In the genomic region with DNA sequence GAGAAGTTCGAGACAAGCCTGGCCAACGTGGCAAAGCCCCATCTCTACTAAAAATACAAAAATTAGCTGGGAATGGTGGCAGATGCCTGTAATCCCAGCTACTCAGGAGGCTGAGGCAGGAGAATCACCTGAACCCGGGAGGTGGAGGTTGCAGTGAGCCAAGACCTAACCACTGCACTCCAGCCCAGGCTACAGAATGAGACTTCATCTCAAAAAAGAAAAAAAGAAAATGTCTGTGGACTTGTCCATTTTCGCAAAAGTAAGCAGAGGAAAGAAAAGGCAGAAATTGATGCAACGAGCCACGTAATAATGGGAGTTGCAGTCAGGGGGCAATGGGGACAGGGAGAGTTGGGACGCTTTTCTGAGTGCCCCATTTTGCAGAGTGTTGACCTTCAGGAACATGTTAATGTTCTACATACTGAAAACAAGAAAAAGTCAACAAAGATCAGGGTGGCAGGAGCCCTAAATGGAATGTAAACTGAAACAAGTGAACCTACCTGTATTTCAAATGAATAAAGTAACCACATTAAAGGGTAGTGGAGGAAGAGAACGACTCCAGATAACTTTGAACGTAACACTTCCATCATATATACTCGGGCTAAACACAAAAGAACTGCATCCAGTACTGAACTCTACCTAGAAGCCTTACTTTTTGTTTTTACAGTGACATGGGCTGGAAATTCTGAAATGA, we compare ENCODE assay signal across 1 cellular context.
TF ChIP-seq lines count a peak whose summit lies in the region.

No MANE protein-coding gene starts in this region.

TF ChIP-seq in HepG2, 621 proteins besides CTCF, POLR2A, EP300 and RAD21 (continued from another document and continues in another):
- TF ChIP-seq ZNF577 (CRISPR knock-in tag; IDR thresholded peaks at IDR 0.05; ENCODE audit: borderline replicate concordance, low read depth) (no peak), HNF4G (IDR thresholded peaks at IDR 0.05; ENCODE audit: borderline replicate concordance, low read depth, low read length) (peak; percentile 59; the same call in 1 of the 2 replicates), HNF4G (CRISPR knock-in tag; IDR thresholded peaks at IDR 0.05; ENCODE audit: borderline replicate concordance, low read depth) (no peak), ZNF547 (CRISPR knock-in tag; IDR thresholded peaks at IDR 0.05) (no peak), RXRB (CRISPR knock-in tag; IDR thresholded peaks at IDR 0.05; ENCODE audit: borderline replicate concordance) (peak; percentile 97), ZNF674 (CRISPR knock-in tag; IDR thresholded peaks at IDR 0.05; ENCODE audit: low read depth) (no peak), ZNF780A (CRISPR knock-in tag; IDR thresholded peaks at IDR 0.05) (no peak), NCOA1 (CRISPR knock-in tag; IDR thresholded peaks at IDR 0.05) (peak; percentile 70; the same call in 1 of the 2 replicates), CBFB (CRISPR knock-in tag; IDR thresholded peaks at IDR 0.05) (peak; percentile 100), ZNF251 (CRISPR knock-in tag; IDR thresholded peaks at IDR 0.05) (no peak), ELF4 (CRISPR knock-in tag; IDR thresholded peaks at IDR 0.05; ENCODE audit: borderline replicate concordance) (no peak), ZSCAN30 (CRISPR knock-in tag; IDR thresholded peaks at IDR 0.05) (0 out of 2 replicates have a peak, but pooled peaks have one; percentile 46), MATR3 (CRISPR knock-in tag; IDR thresholded peaks at IDR 0.05) (no peak), TBP (CRISPR knock-in tag; IDR thresholded peaks at IDR 0.05) (no peak), SOX5 (CRISPR knock-in tag; IDR thresholded peaks at IDR 0.05; ENCODE audit: borderline replicate concordance) (peak; percentile 99), ISL2 (CRISPR knock-in tag; IDR thresholded peaks at IDR 0.05) (peak; percentile 100), ZIK1 (CRISPR knock-in tag; IDR thresholded peaks at IDR 0.05; ENCODE audit: borderline replicate concordance, low read depth) (no peak; the same call in 1 of the 2 replicates), CAMTA2 (CRISPR knock-in tag; IDR thresholded peaks at IDR 0.05; ENCODE audit: borderline replicate concordance) (no peak), SPEN (CRISPR knock-in tag; IDR thresholded peaks at IDR 0.05; ENCODE audit: low read depth) (0 out of 2 replicates have a peak, but pooled peaks have one; percentile 15), HOXA3 (CRISPR knock-in tag; IDR thresholded peaks at IDR 0.05) (peak; percentile 87), SAP130 (CRISPR knock-in tag; IDR thresholded peaks at IDR 0.05; ENCODE audit: low read depth) (peak; percentile 95), NFIB (CRISPR knock-in tag; IDR thresholded peaks at IDR 0.05; ENCODE audit: borderline replicate concordance) (no peak), RXRA (CRISPR knock-in tag; IDR thresholded peaks at IDR 0.05) (peak; percentile 16; the same call in 1 of the 2 replicates), PAF1 (CRISPR knock-in tag; IDR thresholded peaks at IDR 0.05) (no peak), TCF7 (IDR thresholded peaks at IDR 0.05; ENCODE audit: low read depth) (peak; percentile 100), TBL1XR1 (IDR thresholded peaks at IDR 0.05; ENCODE audit: borderline replicate concordance, low read length, partially characterized antibody) (peak; percentile 82), TOE1 (CRISPR knock-in tag; IDR thresholded peaks at IDR 0.05) (peak; percentile 75; the same call in 1 of the 2 replicates), HDAC6 (IDR thresholded peaks at IDR 0.05; ENCODE audit: low read depth, low read length) (no peak)
- TF ChIP-seq, protein P1, sequence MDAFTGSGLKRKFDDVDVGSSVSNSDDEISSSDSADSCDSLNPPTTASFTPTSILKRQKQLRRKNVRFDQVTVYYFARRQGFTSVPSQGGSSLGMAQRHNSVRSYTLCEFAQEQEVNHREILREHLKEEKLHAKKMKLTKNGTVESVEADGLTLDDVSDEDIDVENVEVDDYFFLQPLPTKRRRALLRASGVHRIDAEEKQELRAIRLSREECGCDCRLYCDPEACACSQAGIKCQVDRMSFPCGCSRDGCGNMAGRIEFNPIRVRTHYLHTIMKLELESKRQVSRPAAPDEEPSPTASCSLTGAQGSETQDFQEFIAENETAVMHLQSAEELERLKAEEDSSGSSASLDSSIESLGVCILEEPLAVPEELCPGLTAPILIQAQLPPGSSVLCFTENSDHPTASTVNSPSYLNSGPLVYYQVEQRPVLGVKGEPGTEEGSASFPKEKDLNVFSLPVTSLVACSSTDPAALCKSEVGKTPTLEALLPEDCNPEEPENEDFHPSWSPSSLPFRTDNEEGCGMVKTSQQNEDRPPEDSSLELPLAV (CRISPR knock-in tag; conservative IDR thresholded peaks at IDR 0.05; ENCODE audit: low read depth): no peak
- TF ChIP-seq, protein P2, sequence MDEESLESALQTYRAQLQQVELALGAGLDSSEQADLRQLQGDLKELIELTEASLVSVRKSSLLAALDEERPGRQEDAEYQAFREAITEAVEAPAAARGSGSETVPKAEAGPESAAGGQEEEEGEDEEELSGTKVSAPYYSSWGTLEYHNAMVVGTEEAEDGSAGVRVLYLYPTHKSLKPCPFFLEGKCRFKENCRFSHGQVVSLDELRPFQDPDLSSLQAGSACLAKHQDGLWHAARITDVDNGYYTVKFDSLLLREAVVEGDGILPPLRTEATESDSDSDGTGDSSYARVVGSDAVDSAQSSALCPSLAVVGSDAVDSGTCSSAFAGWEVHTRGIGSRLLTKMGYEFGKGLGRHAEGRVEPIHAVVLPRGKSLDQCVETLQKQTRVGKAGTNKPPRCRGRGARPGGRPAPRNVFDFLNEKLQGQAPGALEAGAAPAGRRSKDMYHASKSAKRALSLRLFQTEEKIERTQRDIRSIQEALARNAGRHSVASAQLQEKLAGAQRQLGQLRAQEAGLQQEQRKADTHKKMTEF (CRISPR knock-in tag; IDR thresholded peaks at IDR 0.05): peak; percentile 96; the same call in 1 of the 2 replicates
- TF ChIP-seq, protein P3, sequence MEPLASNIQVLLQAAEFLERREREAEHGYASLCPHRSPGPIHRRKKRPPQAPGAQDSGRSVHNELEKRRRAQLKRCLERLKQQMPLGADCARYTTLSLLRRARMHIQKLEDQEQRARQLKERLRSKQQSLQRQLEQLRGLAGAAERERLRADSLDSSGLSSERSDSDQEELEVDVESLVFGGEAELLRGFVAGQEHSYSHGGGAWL (CRISPR knock-in tag; IDR thresholded peaks at IDR 0.05): no peak
- TF ChIP-seq, protein P4, sequence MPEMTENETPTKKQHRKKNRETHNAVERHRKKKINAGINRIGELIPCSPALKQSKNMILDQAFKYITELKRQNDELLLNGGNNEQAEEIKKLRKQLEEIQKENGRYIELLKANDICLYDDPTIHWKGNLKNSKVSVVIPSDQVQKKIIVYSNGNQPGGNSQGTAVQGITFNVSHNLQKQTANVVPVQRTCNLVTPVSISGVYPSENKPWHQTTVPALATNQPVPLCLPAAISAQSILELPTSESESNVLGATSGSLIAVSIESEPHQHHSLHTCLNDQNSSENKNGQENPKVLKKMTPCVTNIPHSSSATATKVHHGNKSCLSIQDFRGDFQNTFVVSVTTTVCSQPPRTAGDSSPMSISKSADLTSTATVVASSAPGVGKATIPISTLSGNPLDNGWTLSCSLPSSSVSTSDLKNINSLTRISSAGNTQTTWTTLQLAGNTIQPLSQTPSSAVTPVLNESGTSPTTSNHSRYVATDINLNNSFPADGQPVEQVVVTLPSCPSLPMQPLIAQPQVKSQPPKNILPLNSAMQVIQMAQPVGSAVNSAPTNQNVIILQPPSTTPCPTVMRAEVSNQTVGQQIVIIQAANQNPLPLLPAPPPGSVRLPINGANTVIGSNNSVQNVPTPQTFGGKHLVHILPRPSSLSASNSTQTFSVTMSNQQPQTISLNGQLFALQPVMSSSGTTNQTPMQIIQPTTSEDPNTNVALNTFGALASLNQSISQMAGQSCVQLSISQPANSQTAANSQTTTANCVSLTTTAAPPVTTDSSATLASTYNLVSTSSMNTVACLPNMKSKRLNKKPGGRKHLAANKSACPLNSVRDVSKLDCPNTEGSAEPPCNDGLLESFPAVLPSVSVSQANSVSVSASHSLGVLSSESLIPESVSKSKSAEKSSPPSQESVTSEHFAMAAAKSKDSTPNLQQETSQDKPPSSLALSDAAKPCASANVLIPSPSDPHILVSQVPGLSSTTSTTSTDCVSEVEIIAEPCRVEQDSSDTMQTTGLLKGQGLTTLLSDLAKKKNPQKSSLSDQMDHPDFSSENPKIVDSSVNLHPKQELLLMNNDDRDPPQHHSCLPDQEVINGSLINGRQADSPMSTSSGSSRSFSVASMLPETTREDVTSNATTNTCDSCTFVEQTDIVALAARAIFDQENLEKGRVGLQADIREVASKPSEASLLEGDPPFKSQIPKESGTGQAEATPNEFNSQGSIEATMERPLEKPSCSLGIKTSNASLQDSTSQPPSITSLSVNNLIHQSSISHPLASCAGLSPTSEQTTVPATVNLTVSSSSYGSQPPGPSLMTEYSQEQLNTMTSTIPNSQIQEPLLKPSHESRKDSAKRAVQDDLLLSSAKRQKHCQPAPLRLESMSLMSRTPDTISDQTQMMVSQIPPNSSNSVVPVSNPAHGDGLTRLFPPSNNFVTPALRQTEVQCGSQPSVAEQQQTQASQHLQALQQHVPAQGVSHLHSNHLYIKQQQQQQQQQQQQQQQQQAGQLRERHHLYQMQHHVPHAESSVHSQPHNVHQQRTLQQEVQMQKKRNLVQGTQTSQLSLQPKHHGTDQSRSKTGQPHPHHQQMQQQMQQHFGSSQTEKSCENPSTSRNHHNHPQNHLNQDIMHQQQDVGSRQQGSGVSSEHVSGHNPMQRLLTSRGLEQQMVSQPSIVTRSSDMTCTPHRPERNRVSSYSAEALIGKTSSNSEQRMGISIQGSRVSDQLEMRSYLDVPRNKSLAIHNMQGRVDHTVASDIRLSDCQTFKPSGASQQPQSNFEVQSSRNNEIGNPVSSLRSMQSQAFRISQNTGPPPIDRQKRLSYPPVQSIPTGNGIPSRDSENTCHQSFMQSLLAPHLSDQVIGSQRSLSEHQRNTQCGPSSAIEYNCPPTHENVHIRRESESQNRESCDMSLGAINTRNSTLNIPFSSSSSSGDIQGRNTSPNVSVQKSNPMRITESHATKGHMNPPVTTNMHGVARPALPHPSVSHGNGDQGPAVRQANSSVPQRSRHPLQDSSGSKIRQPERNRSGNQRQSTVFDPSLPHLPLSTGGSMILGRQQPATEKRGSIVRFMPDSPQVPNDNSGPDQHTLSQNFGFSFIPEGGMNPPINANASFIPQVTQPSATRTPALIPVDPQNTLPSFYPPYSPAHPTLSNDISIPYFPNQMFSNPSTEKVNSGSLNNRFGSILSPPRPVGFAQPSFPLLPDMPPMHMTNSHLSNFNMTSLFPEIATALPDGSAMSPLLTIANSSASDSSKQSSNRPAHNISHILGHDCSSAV (CRISPR knock-in tag; IDR thresholded peaks at IDR 0.05; ENCODE audit: borderline replicate concordance): no peak
- TF ChIP-seq, protein P5, sequence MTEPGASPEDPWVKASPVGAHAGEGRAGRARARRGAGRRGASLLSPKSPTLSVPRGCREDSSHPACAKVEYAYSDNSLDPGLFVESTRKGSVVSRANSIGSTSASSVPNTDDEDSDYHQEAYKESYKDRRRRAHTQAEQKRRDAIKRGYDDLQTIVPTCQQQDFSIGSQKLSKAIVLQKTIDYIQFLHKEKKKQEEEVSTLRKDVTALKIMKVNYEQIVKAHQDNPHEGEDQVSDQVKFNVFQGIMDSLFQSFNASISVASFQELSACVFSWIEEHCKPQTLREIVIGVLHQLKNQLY (CRISPR knock-in tag; IDR thresholded peaks at IDR 0.05): peak; percentile 90
- TF ChIP-seq, protein P6, sequence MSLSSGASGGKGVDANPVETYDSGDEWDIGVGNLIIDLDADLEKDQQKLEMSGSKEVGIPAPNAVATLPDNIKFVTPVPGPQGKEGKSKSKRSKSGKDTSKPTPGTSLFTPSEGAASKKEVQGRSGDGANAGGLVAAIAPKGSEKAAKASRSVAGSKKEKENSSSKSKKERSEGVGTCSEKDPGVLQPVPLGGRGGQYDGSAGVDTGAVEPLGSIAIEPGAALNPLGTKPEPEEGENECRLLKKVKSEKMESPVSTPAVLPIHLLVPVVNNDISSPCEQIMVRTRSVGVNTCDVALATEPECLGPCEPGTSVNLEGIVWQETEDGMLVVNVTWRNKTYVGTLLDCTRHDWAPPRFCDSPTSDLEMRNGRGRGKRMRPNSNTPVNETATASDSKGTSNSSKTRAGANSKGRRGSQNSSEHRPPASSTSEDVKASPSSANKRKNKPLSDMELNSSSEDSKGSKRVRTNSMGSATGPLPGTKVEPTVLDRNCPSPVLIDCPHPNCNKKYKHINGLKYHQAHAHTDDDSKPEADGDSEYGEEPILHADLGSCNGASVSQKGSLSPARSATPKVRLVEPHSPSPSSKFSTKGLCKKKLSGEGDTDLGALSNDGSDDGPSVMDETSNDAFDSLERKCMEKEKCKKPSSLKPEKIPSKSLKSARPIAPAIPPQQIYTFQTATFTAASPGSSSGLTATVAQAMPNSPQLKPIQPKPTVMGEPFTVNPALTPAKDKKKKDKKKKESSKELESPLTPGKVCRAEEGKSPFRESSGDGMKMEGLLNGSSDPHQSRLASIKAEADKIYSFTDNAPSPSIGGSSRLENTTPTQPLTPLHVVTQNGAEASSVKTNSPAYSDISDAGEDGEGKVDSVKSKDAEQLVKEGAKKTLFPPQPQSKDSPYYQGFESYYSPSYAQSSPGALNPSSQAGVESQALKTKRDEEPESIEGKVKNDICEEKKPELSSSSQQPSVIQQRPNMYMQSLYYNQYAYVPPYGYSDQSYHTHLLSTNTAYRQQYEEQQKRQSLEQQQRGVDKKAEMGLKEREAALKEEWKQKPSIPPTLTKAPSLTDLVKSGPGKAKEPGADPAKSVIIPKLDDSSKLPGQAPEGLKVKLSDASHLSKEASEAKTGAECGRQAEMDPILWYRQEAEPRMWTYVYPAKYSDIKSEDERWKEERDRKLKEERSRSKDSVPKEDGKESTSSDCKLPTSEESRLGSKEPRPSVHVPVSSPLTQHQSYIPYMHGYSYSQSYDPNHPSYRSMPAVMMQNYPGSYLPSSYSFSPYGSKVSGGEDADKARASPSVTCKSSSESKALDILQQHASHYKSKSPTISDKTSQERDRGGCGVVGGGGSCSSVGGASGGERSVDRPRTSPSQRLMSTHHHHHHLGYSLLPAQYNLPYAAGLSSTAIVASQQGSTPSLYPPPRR (CRISPR knock-in tag; IDR thresholded peaks at IDR 0.05; ENCODE audit: borderline replicate concordance): peak; percentile 99
- TF ChIP-seq, protein P7, sequence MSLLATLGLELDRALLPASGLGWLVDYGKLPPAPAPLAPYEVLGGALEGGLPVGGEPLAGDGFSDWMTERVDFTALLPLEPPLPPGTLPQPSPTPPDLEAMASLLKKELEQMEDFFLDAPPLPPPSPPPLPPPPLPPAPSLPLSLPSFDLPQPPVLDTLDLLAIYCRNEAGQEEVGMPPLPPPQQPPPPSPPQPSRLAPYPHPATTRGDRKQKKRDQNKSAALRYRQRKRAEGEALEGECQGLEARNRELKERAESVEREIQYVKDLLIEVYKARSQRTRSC (CRISPR knock-in tag; IDR thresholded peaks at IDR 0.05; ENCODE audit: low read depth): peak; percentile 12; the same call in 1 of the 2 replicates
- TF ChIP-seq, protein P8, sequence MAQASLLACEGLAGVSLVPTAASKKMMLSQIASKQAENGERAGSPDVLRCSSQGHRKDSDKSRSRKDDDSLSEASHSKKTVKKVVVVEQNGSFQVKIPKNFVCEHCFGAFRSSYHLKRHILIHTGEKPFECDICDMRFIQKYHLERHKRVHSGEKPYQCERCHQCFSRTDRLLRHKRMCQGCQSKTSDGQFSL (CRISPR knock-in tag; IDR thresholded peaks at IDR 0.05): no peak
